In the genomic region with DNA sequence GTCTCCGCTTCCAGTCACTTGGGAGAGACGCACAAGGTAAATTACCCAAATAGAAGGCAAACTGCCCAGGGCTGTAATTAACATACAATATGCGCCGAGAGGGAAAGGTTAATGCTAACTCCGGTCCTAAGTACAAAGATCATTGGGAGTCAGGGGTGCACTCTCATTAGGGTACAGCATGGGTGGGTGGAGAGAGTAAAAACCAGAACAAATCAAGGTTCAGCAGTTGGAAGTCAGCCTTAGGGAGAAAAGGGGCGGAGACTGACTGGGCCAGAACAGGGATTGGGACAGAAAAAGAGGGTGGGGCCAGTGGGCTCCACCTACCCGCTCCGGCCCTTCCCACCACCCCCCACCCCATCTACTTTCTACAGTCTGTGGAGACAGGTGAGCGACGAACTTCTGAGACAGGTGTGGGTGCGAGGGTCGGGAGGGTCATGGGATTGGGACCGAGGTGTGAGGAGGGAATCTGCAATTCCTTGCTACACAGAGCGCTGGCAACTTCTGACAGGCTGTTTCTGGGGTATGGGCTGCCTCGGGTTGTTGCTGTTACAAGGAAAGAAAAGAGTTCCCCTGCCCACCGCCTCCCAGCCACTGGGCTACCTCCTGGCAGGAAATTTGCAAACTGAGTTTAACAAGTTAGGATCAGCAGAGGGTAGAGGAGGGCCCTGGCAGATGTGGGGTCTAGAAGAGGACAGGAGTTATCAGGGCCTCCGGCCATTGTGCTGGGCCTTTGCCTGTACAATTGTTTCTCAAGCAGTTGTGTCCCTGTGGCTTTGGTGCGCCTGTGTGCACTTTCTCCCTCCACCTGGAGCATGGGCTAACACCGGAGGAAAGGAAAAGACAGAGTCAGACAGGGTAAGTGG, we compare ENCODE assay signal across 9 cellular contexts. TPM values are rescaled to one million over a fixed set of nuclear protein-coding genes. Genes with fewer than 3 reads are reported as not detected.
DNase-seq lines count a peak whose midpoint lies in the region; ATAC-seq and TF ChIP-seq lines count a peak whose summit lies in the region.
"Had no signal": no experiment of that assay in that cellular context is flagged by ENCODE, and none has a peak within 500 bp of the region (broad histone marks: within the 10 kb centered on the region; RNA-seq: fewer than 3 reads in every experiment).

A gene (plus strand): TSS at position 368 of the 863 bp plus-strand sequence. CDS start 1,000 bp downstream, outside the sequence.

- H3K4me3 ChIP-seq in RWPE2 (ENCODE audit: severe bottlenecking) (peak within 1 kb of the TSS; percentile 20), gastroesophageal sphincter (no peak within 1 kb of the TSS), ovary (no peak within 1 kb of the TSS), gastrocnemius medialis (no peak within 1 kb of the TSS)
- H3K4me3 ChIP-seq: uterus had no signal

- ATAC-seq in RWPE2 (ENCODE audit: low read depth) (peak; percentile 41), gastroesophageal sphincter (no peak), GM18870 (IDR thresholded peaks at IDR 0.05; ENCODE audit: unreplicated experiment) (no peak), gastrocnemius medialis (no peak)

- peak; percentile 65 for DNase-seq in HK-2 (ENCODE audit: unreplicated experiment)
- DNase-seq in RWPE2 (ENCODE audit: low spot score): no peak
- DNase-seq in hippocampal formation (lab: John Stamatoyannopoulos, UW): peak; percentile 21 to 40
- DNase-seq in progenitor cell of endocrine pancreas (ENCODE audit: low spot score, unreplicated experiment): no peak
- no peak for DNase-seq in ovary
- no peak for DNase-seq in gastrocnemius medialis
- DNase-seq: uterus had no signal

- peaks cover 11% of the 10 kb centered on the region for H3K4me1 ChIP-seq in RWPE2 (ENCODE audit: insufficient read depth, poor library complexity, severe bottlenecking)
- H3K4me1 ChIP-seq in gastroesophageal sphincter: peaks cover 0 to 26% (median 8%) of the 10 kb centered on the region in 3 donors
- H3K4me1 ChIP-seq in ovary (ENCODE audit: insufficient read depth): no peaks in the 10 kb centered on the region
- H3K4me1 ChIP-seq in gastrocnemius medialis: peaks cover 9 to 17% of the 10 kb centered on the region in 2 donors

- H3K4me1 Mint-ChIP-seq in progenitor cell of endocrine pancreas (ENCODE audit: low read depth): peaks cover 31% of the 10 kb centered on the region

- intact Hi-C loops in ovary (cut with DNase I) (no loop called here), gastrocnemius medialis (cut with DNase I; ENCODE audit: low total_unique reads) (no loop called here)

- WGBS in gastroesophageal sphincter (ENCODE audit: low coverage in 1 of 2), 2 donors: 61 to 80% methylated on average over 10 to 12 of the region's 19 CpGs
- WGBS in ovary, 3 donors: 62 to 81% (median 68%) methylated on average over 18 to 19 of the region's 19 CpGs

- H3K9me3 Mint-ChIP-seq in progenitor cell of endocrine pancreas (ENCODE audit: low read depth): peaks cover 8% of the 10 kb centered on the region

- peak within 1 kb of the TSS; percentile 63 for H3K4me3 Mint-ChIP-seq in progenitor cell of endocrine pancreas (ENCODE audit: low read depth)

- no peak for TF ChIP-seq CTCF in RWPE2 (IDR thresholded peaks at IDR 0.05; ENCODE audit: poor library complexity, severe bottlenecking)
- TF ChIP-seq CTCF in progenitor cell of endocrine pancreas (IDR thresholded peaks at IDR 0.05; ENCODE audit: unreplicated experiment): no peak
- TF ChIP-seq CTCF in gastroesophageal sphincter (IDR thresholded peaks at IDR 0.05): no peak
- TF ChIP-seq CTCF in ovary (IDR thresholded peaks at IDR 0.05): no peak
- TF ChIP-seq CTCF in gastrocnemius medialis (IDR thresholded peaks at IDR 0.05 in 4 of 5, conservative IDR thresholded peaks at IDR 0.05 in 1 of 5): no peak

- TF ChIP-seq EP300 in gastroesophageal sphincter (IDR thresholded peaks at IDR 0.05) (no peak), ovary (IDR thresholded peaks at IDR 0.05) (no peak)

- H3K27me3 ChIP-seq in RWPE2 (ENCODE audit: insufficient read depth, poor library complexity, severe bottlenecking) (no peaks in the 10 kb centered on the region), gastroesophageal sphincter (no peaks in the 10 kb centered on the region), ovary (no peaks in the 10 kb centered on the region), gastrocnemius medialis (no peaks in the 10 kb centered on the region)
- H3K27me3 ChIP-seq: uterus had no signal

- peaks cover 9% of the 10 kb centered on the region for H3K36me3 Mint-ChIP-seq in progenitor cell of endocrine pancreas (ENCODE audit: insufficient read depth)

- H3K9me3 ChIP-seq in RWPE2 (ENCODE audit: severe bottlenecking) (no peaks in the 10 kb centered on the region), gastroesophageal sphincter (no peaks in the 10 kb centered on the region), ovary (no peaks in the 10 kb centered on the region), gastrocnemius medialis (no peaks in the 10 kb centered on the region)
- H3K9me3 ChIP-seq: uterus had no signal

- H3K27ac ChIP-seq in RWPE2 (ENCODE audit: poor library complexity, severe bottlenecking) (peak within 1 kb of the TSS; percentile 57), gastroesophageal sphincter (peak within 1 kb of the TSS in 1 of 4 donors; percentile 42), ovary (no peak within 1 kb of the TSS), gastrocnemius medialis (peak within 1 kb of the TSS in 1 of 4 donors; percentile 11)
- H3K27ac ChIP-seq: uterus had no signal

- in situ Hi-C loops in gastrocnemius medialis (cut with MboI; ENCODE audit: low sequenced_read_pairs in 4 of 4): loop anchor here in 1 of 4 donors (25.0 kb wide), 1 partner anchor 602 kb away; no protein-coding TSS in a partner anchor

- H3K27me3 Mint-ChIP-seq in progenitor cell of endocrine pancreas: no peaks in the 10 kb centered on the region

- H3K36me3 ChIP-seq in RWPE2 (ENCODE audit: low read depth) (peaks cover 6% of the 10 kb centered on the region; the same call in 1 of the 2 replicates), gastroesophageal sphincter (no peaks in the 10 kb centered on the region), ovary (no peaks in the 10 kb centered on the region), gastrocnemius medialis (no peaks in the 10 kb centered on the region)
- H3K36me3 ChIP-seq: uterus had no signal

- TF ChIP-seq POLR2A in gastroesophageal sphincter (IDR thresholded peaks at IDR 0.05) (no peak), ovary (IDR thresholded peaks at IDR 0.05) (no peak), gastrocnemius medialis (IDR thresholded peaks at IDR 0.05) (no peak)

- peak within 1 kb of the TSS; percentile 73 for H3K27ac Mint-ChIP-seq in progenitor cell of endocrine pancreas

RNA-seq across cellular contexts. Expression of the gene that starts here (rescaled TPM):
- total RNA-seq in progenitor cell of endocrine pancreas (4.7 and 5.1 TPM in 2 replicates), gastroesophageal sphincter (1 to 10 TPM in 1 of 4 donors, under 1 TPM in 2, not detected in 1; 0.40 to 1.4 (median 0.49) TPM), ovary (10 to 100 TPM in 1 of 7 donors, 1 to 10 TPM in 2, under 1 TPM in 4; 0.35 to 10.8 (median 0.61) TPM), gastrocnemius medialis (not detected)
- polyA plus RNA-seq in ovary: 1 to 10 TPM in 1 of 2 donors, under 1 TPM in 1; 0.42 to 1.2 TPM

Comparison
In these comparisons a context has a peak if more than half of its experiments do, and no peak if none do; other contexts are left out.
1. DNase-seq: peak in HK-2 (single experiment) and hippocampal formation (2 of 2); none in RWPE2 (single experiment), progenitor cell of endocrine pancreas (single experiment), ovary (0 of 5) and gastrocnemius medialis (0 of 2).